In genomic region chrX:17214962-17215361, GRCh38 we compare ENCODE assay signal across 1 cellular context.
A peak's percentile ranks its signal among the peaks of the same experiment; 100 is the strongest.
TF ChIP-seq lines count a peak whose summit lies in the region.

No MANE protein-coding gene starts in this region.

TF ChIP-seq in IMR-90, 13 proteins besides CTCF, POLR2A, EP300 and RAD21:
- TF ChIP-seq BHLHE40 (IDR thresholded peaks at IDR 0.05; ENCODE audit: low read depth, low read length) (no peak), CEBPB (IDR thresholded peaks at IDR 0.05; ENCODE audit: low read depth, low read length) (peak; percentile 85)
